ENCODE assay signal across 6 cellular contexts in genomic region chr6:30615958-30616810, GRCh38. TPM values are rescaled to one million over a fixed set of nuclear protein-coding genes. Genes with fewer than 3 reads are reported as not detected.
DNase-seq lines count a peak whose midpoint lies in the region; ATAC-seq, FAIRE-seq and TF ChIP-seq lines count a peak whose summit lies in the region.

No MANE protein-coding gene starts in this region.

- DNase-seq in EH (ENCODE audit: low read depth) (peak; percentile 46), NCI-H345 (lab: John Stamatoyannopoulos, UW) (peak; percentile 46), K562 (ENCODE audit: extremely low read depth in 1 of 4, low spot score in 3 of 4) (peak in 3 of 4 experiments; percentile 43 to 50 (median 47)), mucosa of gallbladder (ENCODE audit: low spot score) (peak; percentile 18)

- no peaks in the 10 kb centered on the region for H3K27me3 ChIP-seq in K562 (ENCODE audit: control insufficient read depth in 2 of 2, insufficient read depth in 2 of 2, low read length in 2 of 2)

- in situ Hi-C loops in K562 (cut with MboI) = no loop called here

- BruUV-seq in K562 (replicated peaks; lab: Mats Ljungman, UMichigan) = no TSS peak

- peaks cover 82% of the 10 kb centered on the region for H3K79me2 ChIP-seq in K562 (ENCODE audit: control insufficient read depth, insufficient read depth, low read length)

- CTCF ChIA-PET in K562 (lab: Yijun Ruan, JAX; ENCODE audit: low intra/inter-chr PET ratio) = no interaction called here

- peaks cover 8% of the 10 kb centered on the region; the same call in 1 of the 2 replicates for H4K20me1 ChIP-seq in K562 (replicated peaks; ENCODE audit: control insufficient read depth, insufficient read depth, low read length)

- no peak for TF ChIP-seq EP300 in K562 (IDR thresholded peaks at IDR 0.05; ENCODE audit: low read length)

- H3K36me3 ChIP-seq in K562 (ENCODE audit: control insufficient read depth, insufficient read depth, low read length) = peaks cover 69% of the 10 kb centered on the region

- no peaks in the 10 kb centered on the region for H3K9me3 ChIP-seq in K562 (replicated peaks; ENCODE audit: control insufficient read depth, insufficient read depth, low read depth, low read length)

- peak overlapping the region; percentile 99 for H3K4me2 ChIP-seq in K562 (ENCODE audit: insufficient read depth, low read length)

- no peak for TF ChIP-seq RAD21 in K562 (CRISPR knock-in tag; conservative IDR thresholded peaks at IDR 0.05 in 1 of 2, IDR thresholded peaks at IDR 0.05 in 1 of 2)

- peak overlapping the region; percentile 68 for H3K4me3 ChIP-seq in K562

- peak; percentile 92 for TF ChIP-seq POLR2A in K562 (conservative IDR thresholded peaks at IDR 0.05)

- no peak overlapping the region for H2AFZ ChIP-seq in K562 (ENCODE audit: low read depth, low read length)

- H3K4me1 ChIP-seq in K562 (replicated peaks in 1 of 2; ENCODE audit: control insufficient read depth in 2 of 2, insufficient read depth in 2 of 2, low read length in 2 of 2) = peaks cover 4 to 26% of the 10 kb centered on the region in 2 experiments; a peak in 4 of 5 replicates

- H3K9me1 ChIP-seq in K562 (ENCODE audit: control insufficient read depth, insufficient read depth, low read length) = no peaks in the 10 kb centered on the region

- peak overlapping the region; percentile 95 for H3K27ac ChIP-seq in K562 (ENCODE audit: extremely low read depth, low read depth, low read length)

- 1% methylated on average over 10 of the region's 10 CpGs for WGBS in K562 (ENCODE audit: insufficient coverage, low coverage, missing lambda C conversion rate)

- peak overlapping the region; percentile 91 to 99 for H3K9ac ChIP-seq in K562 (ENCODE audit: insufficient read depth in 1 of 2, low read depth in 2 of 2, low read length in 2 of 2)

- intact Hi-C loops in K562 (cut with micrococcal nuclease) = loop anchor here (2.0 to 5.0 kb wide), 3 partner anchors 31 to 211 kb away; partner anchors contain the start of genes C6orf136 and DHX16

- TF ChIP-seq CTCF in K562 (IDR thresholded peaks at IDR 0.05 in 2 of 3, conservative IDR thresholded peaks at IDR 0.05 in 1 of 3; ENCODE audit: insufficient read depth in 2 of 3, low read depth in 1 of 3, low read length in 3 of 3) = no peak

- no peak for FAIRE-seq in K562 (lab: Jason Lieb, UNC)

- ATAC-seq in K562 (peak; percentile 14), HG03354 (IDR thresholded peaks at IDR 0.05; ENCODE audit: poor library complexity, severe bottlenecking, unreplicated experiment) (no peak), HG02678 (IDR thresholded peaks at IDR 0.05; ENCODE audit: unreplicated experiment) (no peak)

- POLR2A ChIA-PET in K562 (lab: Yijun Ruan, JAX) = interaction anchor here (0.6 to 4.8 kb wide), 63 partner anchors 8 to 1211 kb away, joined by 3 to 310 read pairs (median 6); partner anchors contain the start of genes ABCF1, ATAT1, C6orf136 and DHX16

RNA-seq across cellular contexts. Expression of gene PPP1R10, which starts 0.9 kb away (rescaled TPM):
- total RNA-seq in K562 (2011; cell fraction: chromatin; rRNA removed; ENCODE audit: low replicate concordance) = 194 and 283 TPM in 2 replicates
- total RNA-seq in K562 (2011; cell fraction: nucleolus; rRNA removed) = 176 and 243 TPM in 2 replicates
- total RNA-seq in K562 (2011; cell fraction: nucleoplasm; rRNA removed) = 172 and 194 TPM in 2 replicates
- 32.6 and 60.5 TPM in 2 replicates for total RNA-seq in K562 (2014; rRNA removed)
- 49.7 TPM in 2 replicates for total RNA-seq in K562 (2014; rRNA removed; fragmentation: Illumina TruSeq; extraction: Trizol)
- total RNA-seq in K562 (2015; rRNA removed; fragmentation: Illumina TruSeq; extraction: Trizol) = 39.9 and 49.9 TPM in 2 replicates
- 65.5 and 69.9 TPM in 2 replicates for total RNA-seq in K562 (2021)
- 19.4 and 28.1 TPM in 2 replicates for polyA plus RNA-seq in K562 (2011; rRNA removed)
- 14.0 and 15.3 TPM in 2 replicates for polyA plus RNA-seq in K562 (2011; cell fraction: cytosol; rRNA removed)
- polyA plus RNA-seq in K562 (2011; cell fraction: nucleus; rRNA removed) = 79.8 and 95.1 TPM in 2 replicates
- 38.2 and 56.5 TPM in 2 replicates for polyA plus RNA-seq in K562 (2012)
- polyA plus RNA-seq in K562 (2014; fragmentation: Illumina TruSeq; extraction: Trizol) = 31.3 and 61.2 TPM in 2 replicates
- polyA plus RNA-seq in K562 (2014; fragmentation: Nextera tagmentation; extraction: Ambion mirVana) = 10 to 100 TPM; 14.1 to 21.9 TPM
- polyA plus RNA-seq in K562 (2014; rRNA removed) = 26.8 and 30.4 TPM in 2 replicates
- 111 and 152 TPM in 2 replicates for polyA minus RNA-seq in K562 (2011; rRNA and poly(A)+ RNA removed)
- 27.6 and 30.5 TPM in 2 replicates for polyA minus RNA-seq in K562 (2011; cell fraction: cytosol; rRNA and poly(A)+ RNA removed)
- polyA minus RNA-seq in K562 (2011; cell fraction: nucleus; rRNA and poly(A)+ RNA removed) = 193 and 329 TPM in 2 replicates
- 95.6 TPM for total RNA-seq in mucosa of gallbladder

RNA-seq across cellular contexts. Expression of gene MRPS18B, which starts 1.5 kb away (rescaled TPM):
- 34.1 and 72.7 TPM in 2 replicates for total RNA-seq in K562 (2011; cell fraction: chromatin; rRNA removed; ENCODE audit: low replicate concordance)
- 57.9 and 58.4 TPM in 2 replicates for total RNA-seq in K562 (2011; cell fraction: nucleolus; rRNA removed)
- 49.2 and 50.2 TPM in 2 replicates for total RNA-seq in K562 (2011; cell fraction: nucleoplasm; rRNA removed)
- total RNA-seq in K562 (2014; rRNA removed) (134 and 143 TPM in 2 replicates), K562 (2014; rRNA removed; fragmentation: Illumina TruSeq; extraction: Trizol) (159 TPM in 2 replicates), K562 (2015; rRNA removed; fragmentation: Illumina TruSeq; extraction: Trizol) (144 and 146 TPM in 2 replicates), K562 (2021) (125 and 132 TPM in 2 replicates), mucosa of gallbladder (45.2 TPM)
- polyA plus RNA-seq in K562 (2011; rRNA removed) (177 and 178 TPM in 2 replicates), K562 (2014; fragmentation: Illumina TruSeq; extraction: Trizol) (285 and 292 TPM in 2 replicates), K562 (2014; fragmentation: Nextera tagmentation; extraction: Ambion mirVana) (100 to 1,000 TPM; 331 to 383 TPM), K562 (2014; rRNA removed) (180 and 270 TPM in 2 replicates)
- 261 and 277 TPM in 2 replicates for polyA plus RNA-seq in K562 (2011; cell fraction: cytosol; rRNA removed)
- polyA plus RNA-seq in K562 (2011; cell fraction: nucleus; rRNA removed) = 41.8 and 46.9 TPM in 2 replicates
- 141 and 165 TPM in 2 replicates for polyA plus RNA-seq in K562 (2012)
- 121 and 136 TPM in 2 replicates for polyA minus RNA-seq in K562 (2011; rRNA and poly(A)+ RNA removed)
- 91.8 and 121 TPM in 2 replicates for polyA minus RNA-seq in K562 (2011; cell fraction: cytosol; rRNA and poly(A)+ RNA removed)
- 25.8 and 35.7 TPM in 2 replicates for polyA minus RNA-seq in K562 (2011; cell fraction: nucleus; rRNA and poly(A)+ RNA removed)

RNA-seq across cellular contexts. Expression of gene ATAT1, which starts 10.5 kb away (rescaled TPM):
- total RNA-seq in K562 (2011; cell fraction: chromatin; rRNA removed; ENCODE audit: low replicate concordance) = 24.6 and 28.0 TPM in 2 replicates
- 10.2 and 12.0 TPM in 2 replicates for total RNA-seq in K562 (2011; cell fraction: nucleolus; rRNA removed)
- total RNA-seq in K562 (2011; cell fraction: nucleoplasm; rRNA removed) = 21.6 and 43.5 TPM in 2 replicates
- total RNA-seq in K562 (2014; rRNA removed) (1.00 and 2.9 TPM in 2 replicates), K562 (2014; rRNA removed; fragmentation: Illumina TruSeq; extraction: Trizol) (1.5 and 1.7 TPM in 2 replicates), K562 (2015; rRNA removed; fragmentation: Illumina TruSeq; extraction: Trizol) (1.6 and 1.7 TPM in 2 replicates), K562 (2021) (3.7 and 4.1 TPM in 2 replicates), mucosa of gallbladder (23.5 TPM)
- polyA plus RNA-seq in K562 (2011; rRNA removed) (4.2 and 7.4 TPM in 2 replicates), K562 (2014; fragmentation: Illumina TruSeq; extraction: Trizol) (4.3 and 5.8 TPM in 2 replicates), K562 (2014; fragmentation: Nextera tagmentation; extraction: Ambion mirVana) (under 1 TPM; 0.65 to 0.71 TPM), K562 (2014; rRNA removed) (4.9 and 5.1 TPM in 2 replicates)
- polyA plus RNA-seq in K562 (2011; cell fraction: cytosol; rRNA removed) = 4.0 and 6.1 TPM in 2 replicates
- 38.2 and 41.0 TPM in 2 replicates for polyA plus RNA-seq in K562 (2011; cell fraction: nucleus; rRNA removed)
- polyA plus RNA-seq in K562 (2012) = 4.5 and 6.2 TPM in 2 replicates
- polyA minus RNA-seq in K562 (2011; rRNA and poly(A)+ RNA removed) = 3.3 and 3.9 TPM in 2 replicates
- polyA minus RNA-seq in K562 (2011; cell fraction: cytosol; rRNA and poly(A)+ RNA removed) = 1.5 and 2.3 TPM in 2 replicates
- polyA minus RNA-seq in K562 (2011; cell fraction: nucleus; rRNA and poly(A)+ RNA removed) = 4.8 and 7.0 TPM in 2 replicates

RNA-seq across cellular contexts. Expression of gene C6orf136, which starts 30.7 kb away (rescaled TPM):
- 52.8 and 100 TPM in 2 replicates for total RNA-seq in K562 (2011; cell fraction: chromatin; rRNA removed; ENCODE audit: low replicate concordance)
- 71.3 and 77.0 TPM in 2 replicates for total RNA-seq in K562 (2011; cell fraction: nucleolus; rRNA removed)
- total RNA-seq in K562 (2011; cell fraction: nucleoplasm; rRNA removed) = 61.3 and 61.8 TPM in 2 replicates
- total RNA-seq in K562 (2014; rRNA removed) (16.9 and 26.8 TPM in 2 replicates), K562 (2014; rRNA removed; fragmentation: Illumina TruSeq; extraction: Trizol) (14.1 and 14.5 TPM in 2 replicates), K562 (2015; rRNA removed; fragmentation: Illumina TruSeq; extraction: Trizol) (15.6 and 19.0 TPM in 2 replicates), K562 (2021) (55.0 and 63.1 TPM in 2 replicates), mucosa of gallbladder (30.3 TPM)
- polyA plus RNA-seq in K562 (2011; rRNA removed) (16.2 and 35.4 TPM in 2 replicates), K562 (2014; fragmentation: Illumina TruSeq; extraction: Trizol) (50.3 and 54.6 TPM in 2 replicates), K562 (2014; fragmentation: Nextera tagmentation; extraction: Ambion mirVana) (10 to 100 TPM; 18.4 to 18.5 TPM), K562 (2014; rRNA removed) (34.7 and 43.6 TPM in 2 replicates)
- 35.9 and 43.4 TPM in 2 replicates for polyA plus RNA-seq in K562 (2011; cell fraction: cytosol; rRNA removed)
- polyA plus RNA-seq in K562 (2011; cell fraction: nucleus; rRNA removed) = 124 and 164 TPM in 2 replicates
- polyA plus RNA-seq in K562 (2012) = 46.4 and 46.8 TPM in 2 replicates
- polyA minus RNA-seq in K562 (2011; rRNA and poly(A)+ RNA removed) = 15.3 and 18.6 TPM in 2 replicates
- polyA minus RNA-seq in K562 (2011; cell fraction: cytosol; rRNA and poly(A)+ RNA removed) = 17.3 and 23.6 TPM in 2 replicates
- 16.6 and 27.5 TPM in 2 replicates for polyA minus RNA-seq in K562 (2011; cell fraction: nucleus; rRNA and poly(A)+ RNA removed)

RNA-seq across cellular contexts. Expression of gene ABCF1, which starts 44.9 kb away (rescaled TPM):
- 106 and 144 TPM in 2 replicates for total RNA-seq in K562 (2011; cell fraction: chromatin; rRNA removed; ENCODE audit: low replicate concordance)
- 68.8 and 74.0 TPM in 2 replicates for total RNA-seq in K562 (2011; cell fraction: nucleolus; rRNA removed)
- total RNA-seq in K562 (2011; cell fraction: nucleoplasm; rRNA removed) = 67.5 and 78.2 TPM in 2 replicates
- total RNA-seq in K562 (2014; rRNA removed) (149 and 166 TPM in 2 replicates), K562 (2014; rRNA removed; fragmentation: Illumina TruSeq; extraction: Trizol) (102 and 114 TPM in 2 replicates), K562 (2015; rRNA removed; fragmentation: Illumina TruSeq; extraction: Trizol) (137 and 138 TPM in 2 replicates), K562 (2021) (120 and 138 TPM in 2 replicates), mucosa of gallbladder (48.7 TPM)
- polyA plus RNA-seq in K562 (2011; rRNA removed) (47.4 and 53.0 TPM in 2 replicates), K562 (2014; fragmentation: Illumina TruSeq; extraction: Trizol) (193 and 194 TPM in 2 replicates), K562 (2014; fragmentation: Nextera tagmentation; extraction: Ambion mirVana) (10 to 100 TPM; 41.6 to 43.5 TPM), K562 (2014; rRNA removed) (91.6 and 95.4 TPM in 2 replicates)
- 55.5 and 68.2 TPM in 2 replicates for polyA plus RNA-seq in K562 (2011; cell fraction: cytosol; rRNA removed)
- 107 and 119 TPM in 2 replicates for polyA plus RNA-seq in K562 (2011; cell fraction: nucleus; rRNA removed)
- polyA plus RNA-seq in K562 (2012) = 94.3 and 135 TPM in 2 replicates
- 64.1 and 88.2 TPM in 2 replicates for polyA minus RNA-seq in K562 (2011; rRNA and poly(A)+ RNA removed)
- polyA minus RNA-seq in K562 (2011; cell fraction: cytosol; rRNA and poly(A)+ RNA removed) = 70.7 and 87.6 TPM in 2 replicates
- 30.8 and 44.9 TPM in 2 replicates for polyA minus RNA-seq in K562 (2011; cell fraction: nucleus; rRNA and poly(A)+ RNA removed)
